In genomic region chr3:48663489-48664312, GRCh38 we compare ENCODE assay signal across 1 cellular context.
A peak's percentile ranks its signal among the peaks of the same experiment; 100 is the strongest.
TF ChIP-seq lines count a peak whose summit lies in the region.

No MANE protein-coding gene starts in this region.

TF ChIP-seq in HepG2, 621 proteins besides CTCF, POLR2A, EP300 and RAD21 (continued from another document and continues in another):
- TF ChIP-seq MYPOP (CRISPR knock-in tag; IDR thresholded peaks at IDR 0.05) (peak; percentile 58; the same call in 1 of the 2 replicates), ZNF224 (CRISPR knock-in tag; IDR thresholded peaks at IDR 0.05) (0 out of 2 replicates have a peak, but pooled peaks have one; percentile 24), ZNF33A (CRISPR knock-in tag; IDR thresholded peaks at IDR 0.05; ENCODE audit: borderline replicate concordance) (no peak), SP4 (CRISPR knock-in tag; IDR thresholded peaks at IDR 0.05) (peak; percentile 86), MXI1 (IDR thresholded peaks at IDR 0.05; ENCODE audit: borderline replicate concordance, low read depth, low read length) (peak; percentile 88; the same call in 1 of the 3 replicates), IKZF1 (IDR thresholded peaks at IDR 0.05) (no peak), NFYB (CRISPR knock-in tag; IDR thresholded peaks at IDR 0.05) (peak; percentile 72), STAT6 (CRISPR knock-in tag; IDR thresholded peaks at IDR 0.05; ENCODE audit: borderline replicate concordance) (no peak; the same call in 1 of the 2 replicates), SNAPC2 (CRISPR knock-in tag; IDR thresholded peaks at IDR 0.05) (no peak), ZNF44 (CRISPR knock-in tag; IDR thresholded peaks at IDR 0.05) (0 out of 2 replicates have a peak, but pooled peaks have one; percentile 64), ZSCAN20 (CRISPR knock-in tag; IDR thresholded peaks at IDR 0.05; ENCODE audit: borderline replicate concordance) (peak; percentile 84; the same call in 1 of the 2 replicates), LRRFIP1 (CRISPR knock-in tag; conservative IDR thresholded peaks at IDR 0.05) (no peak), ZNF431 (CRISPR knock-in tag; IDR thresholded peaks at IDR 0.05; ENCODE audit: borderline replicate concordance, low read depth) (peak; percentile 76; the same call in 1 of the 2 replicates), ZNF160 (CRISPR knock-in tag; IDR thresholded peaks at IDR 0.05) (peak; percentile 64; the same call in 1 of the 2 replicates), E2F5 (CRISPR knock-in tag; conservative IDR thresholded peaks at IDR 0.05) (no peak), SYNCRIP (IDR thresholded peaks at IDR 0.05; ENCODE audit: insufficient read depth, low read depth, low read length) (no peak), ZFP82 (CRISPR knock-in tag; IDR thresholded peaks at IDR 0.05; ENCODE audit: borderline replicate concordance) (no peak), BORCS8-MEF2B (CRISPR knock-in tag; IDR thresholded peaks at IDR 0.05) (peak; percentile 75), EED (CRISPR knock-in tag; IDR thresholded peaks at IDR 0.05) (no peak), ZNF232 (CRISPR knock-in tag; IDR thresholded peaks at IDR 0.05; ENCODE audit: borderline replicate concordance) (peak; percentile 90; the same call in 1 of the 2 replicates), THAP9 (CRISPR knock-in tag; IDR thresholded peaks at IDR 0.05; ENCODE audit: borderline replicate concordance) (0 out of 2 replicates have a peak, but pooled peaks have one; percentile 50), SP1 (IDR thresholded peaks at IDR 0.05) (no peak), SP1 (CRISPR knock-in tag; IDR thresholded peaks at IDR 0.05) (peak; percentile 68), ATM (IDR thresholded peaks at IDR 0.05; ENCODE audit: borderline replicate concordance) (no peak), HDAC2 (CRISPR knock-in tag; IDR thresholded peaks at IDR 0.05) (peak; percentile 47; the same call in 1 of the 2 replicates), ZNF207 (IDR thresholded peaks at IDR 0.05; ENCODE audit: borderline replicate concordance) (no peak), PHF5A (CRISPR knock-in tag; IDR thresholded peaks at IDR 0.05; ENCODE audit: low read depth, unreplicated experiment) (peak; percentile 49), ZBTB7A (CRISPR knock-in tag; IDR thresholded peaks at IDR 0.05) (peak; percentile 29; the same call in 1 of the 2 replicates), ZNF766 (CRISPR knock-in tag; IDR thresholded peaks at IDR 0.05; ENCODE audit: borderline replicate concordance) (no peak), PCBP1 (IDR thresholded peaks at IDR 0.05; ENCODE audit: borderline replicate concordance, low read depth, low read length) (0 out of 2 replicates have a peak, but pooled peaks have one; percentile 31), MIER3 (CRISPR knock-in tag; IDR thresholded peaks at IDR 0.05; ENCODE audit: borderline replicate concordance) (no peak), ZNF441 (CRISPR knock-in tag; IDR thresholded peaks at IDR 0.05; ENCODE audit: borderline replicate concordance) (peak; percentile 86; the same call in 1 of the 2 replicates), DMAP1 (CRISPR knock-in tag; IDR thresholded peaks at IDR 0.05) (peak; percentile 93; the same call in 1 of the 2 replicates), ZNF629 (CRISPR knock-in tag; conservative IDR thresholded peaks at IDR 0.05) (no peak; the same call in 1 of the 2 replicates), BRCA1 (CRISPR knock-in tag; IDR thresholded peaks at IDR 0.05) (peak; percentile 49; the same call in 1 of the 2 replicates), ASH2L (IDR thresholded peaks at IDR 0.05; ENCODE audit: insufficient read length, low read depth, low read length) (peak; percentile 77), TCF7L2 (IDR thresholded peaks at IDR 0.05; ENCODE audit: low read depth, low read length) (no peak), HNRNPLL (IDR thresholded peaks at IDR 0.05; ENCODE audit: low read depth, low read length, poor library complexity, severe bottlenecking) (peak; percentile 91), ETV6 (CRISPR knock-in tag; conservative IDR thresholded peaks at IDR 0.05) (no peak), SNAPC4 (CRISPR knock-in tag; IDR thresholded peaks at IDR 0.05) (peak; percentile 77; the same call in 1 of the 2 replicates), ZNF362 (CRISPR knock-in tag; IDR thresholded peaks at IDR 0.05; ENCODE audit: borderline replicate concordance) (0 out of 2 replicates have a peak, but pooled peaks have one; percentile 17), PBX3 (CRISPR knock-in tag; IDR thresholded peaks at IDR 0.05; ENCODE audit: borderline replicate concordance) (no peak), ISX (CRISPR knock-in tag; conservative IDR thresholded peaks at IDR 0.05) (no peak), THAP11 (CRISPR knock-in tag; IDR thresholded peaks at IDR 0.05) (peak; percentile 71), MLX (CRISPR knock-in tag; IDR thresholded peaks at IDR 0.05) (no peak), ZNF891 (CRISPR knock-in tag; IDR thresholded peaks at IDR 0.05) (peak; percentile 87; the same call in 1 of the 2 replicates), KDM4B (CRISPR knock-in tag; IDR thresholded peaks at IDR 0.05) (peak; percentile 19)
